In the genomic region with DNA sequence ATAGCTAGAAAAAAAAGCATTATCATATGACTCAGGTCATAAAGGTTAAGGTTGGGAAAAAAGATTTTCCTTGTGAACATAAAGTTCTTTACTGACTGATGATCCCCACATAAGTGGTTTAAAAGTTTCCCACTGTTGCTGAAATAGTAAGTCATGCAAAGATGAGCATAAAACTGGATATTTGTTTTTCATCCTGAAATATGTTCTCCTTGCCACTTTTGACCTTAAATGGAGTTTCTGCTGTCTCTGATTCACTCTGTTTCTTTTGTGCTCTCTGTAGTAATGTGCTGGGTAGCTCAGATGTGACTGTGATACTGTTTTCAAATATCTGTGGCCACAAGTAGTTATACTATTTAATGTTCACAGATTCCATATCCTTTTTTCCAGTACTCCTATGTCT, we compare ENCODE assay signal across 19 cellular contexts.
A peak's percentile ranks its signal among the peaks of the same experiment; 100 is the strongest.
DNase-seq lines count a peak whose midpoint lies in the region; ATAC-seq and TF ChIP-seq lines count a peak whose summit lies in the region.
"Had no signal": no experiment of that assay in that cellular context is flagged by ENCODE, and none has a peak within 500 bp of the region (broad histone marks: within the 10 kb centered on the region; RNA-seq: fewer than 3 reads in every experiment).

No MANE protein-coding gene starts in this region.

- DNase-seq in AG20443 (ENCODE audit: low spot score) = peak; percentile 35
- peak; percentile 2 for DNase-seq in RPMI7951 (ENCODE audit: low read depth)
- peak; percentile 88 for DNase-seq in fibroblast of mammary gland (ENCODE audit: low read depth)
- DNase-seq in omental fat pad (ENCODE audit: low spot score) = no peak
- no peak for DNase-seq in NCI-H510A treated with DMSO at 0.1 percent for 48 hours (lab: John Stamatoyannopoulos, UW)
- no peak for DNase-seq in T-helper 17 cell
- DNase-seq in NCI-H1417 (lab: John Stamatoyannopoulos, UW) = no peak
- no peak for DNase-seq in hippocampal formation (lab: John Stamatoyannopoulos, UW)
- DNase-seq: activated CD4-positive, alpha-beta T cell treated with anti-CD3 and anti-CD28 coated beads for 1 hour; activated effector memory CD4-positive, alpha-beta T cell treated with anti-CD3 and anti-CD28 coated beads, Interleukin-2, amount 50 U/mL, for 16 hours; amniotic stem cell; colonic mucosa; COR-L47; heart left ventricle; islet precursor cell; NCI-H146; stomach had no signal

- no peaks in the 10 kb centered on the region for H3K4me1 Mint-ChIP-seq in T-helper 17 cell

- no peak overlapping the region for H3K27ac Mint-ChIP-seq in T-helper 17 cell
- H3K27ac Mint-ChIP-seq: neural progenitor cell had no signal

- H3K9me3 ChIP-seq in T-helper 17 cell (ENCODE audit: control insufficient read depth, low read length, poor library complexity, severe bottlenecking) = no peaks in the 10 kb centered on the region
- H3K9me3 ChIP-seq: colonic mucosa had no signal

- ATAC-seq in omental fat pad (ENCODE audit: low FRiP score) = peak; percentile 60
- no peak for ATAC-seq in T-helper 17 cell

- H3K36me3 Mint-ChIP-seq in T-helper 17 cell (ENCODE audit: low read depth) = no peaks in the 10 kb centered on the region
- H3K36me3 Mint-ChIP-seq: neural progenitor cell had no signal

- no peak overlapping the region for H3K4me3 ChIP-seq in fibroblast of mammary gland (ENCODE audit: control insufficient read depth, low read depth, low read length)
- H3K4me3 ChIP-seq: colonic mucosa, heart left ventricle, neural progenitor cell, SJSA1, stomach had no signal

- H3K27me3 Mint-ChIP-seq in T-helper 17 cell = peaks cover 17% of the 10 kb centered on the region

- TF ChIP-seq CTCF in fibroblast of mammary gland (conservative IDR thresholded peaks at IDR 0.05; ENCODE audit: control insufficient read depth, insufficient read depth, low read depth, low read length) = no peak
- no peak for TF ChIP-seq CTCF in omental fat pad (IDR thresholded peaks at IDR 0.05)

- no peak overlapping the region for H3K4me3 Mint-ChIP-seq in T-helper 17 cell
- H3K4me3 Mint-ChIP-seq: neural progenitor cell had no signal

Comparison
In these comparisons a context has a peak if more than half of its experiments do, and no peak if none do; other contexts are left out.
1. DNase-seq: peak in AG20443 (single experiment), RPMI7951 (single experiment) and fibroblast of mammary gland (single experiment); none in omental fat pad (single experiment), NCI-H510A treated with DMSO at 0.1 percent for 48 hours (single experiment), T-helper 17 cell (0 of 3), NCI-H1417 (0 of 3) and hippocampal formation (0 of 2).